In genomic region chr2:149170911-149171310, GRCh38 we compare ENCODE assay signal across 25 cellular contexts.
"Had no signal": no experiment of that assay in that cellular context is flagged by ENCODE, and none has a peak within 500 bp of the region (broad histone marks: within the 10 kb centered on the region; RNA-seq: fewer than 3 reads in every experiment).

No MANE protein-coding gene starts in this region.

- DNase-seq: activated B cell treated with CpG ODN at 0.5 μM for 24 hours; activated CD4-positive, alpha-beta T cell treated with anti-CD3 and anti-CD28 coated beads for 36 hours; activated CD4-positive, alpha-beta T cell treated with anti-CD3 and anti-CD28 coated beads, Interleukin-2, amount 50 U/mL, for 4 hours; activated CD8-positive, alpha-beta memory T cell treated with anti-CD3 and anti-CD28 coated beads for 24 hours; activated CD8-positive, alpha-beta memory T cell treated with anti-CD3 and anti-CD28 coated beads, Interleukin-2, amount 50 U/mL, for 4 hours; activated naive CD4-positive, alpha-beta T cell; activated T-cell treated with anti-CD3 and anti-CD28 coated beads, Interleukin-2, amount 50 U/mL, for 24 hours; adrenal gland; cerebellar nuclear complex; immature natural killer cell; left lung; right lobe of liver; stimulated activated CD4-positive, alpha-beta T cell treated with anti-CD3 and anti-CD28 coated beads, Interleukin-2, amount 100 ng/mL, for 48 hours; stimulated activated CD8-positive, alpha-beta memory T cell treated with anti-CD3 and anti-CD28 coated beads, Interleukin-4, amount 100 ng/mL, for 48 hours; stimulated activated naive CD4-positive, alpha-beta T cell; T-helper 1 cell; thyroid gland; uterus had no signal

- H3K4me3 ChIP-seq: adrenal gland, ascending aorta, breast epithelium, coronary artery, left lung, lung, right lobe of liver, thyroid gland, uterus had no signal

- ATAC-seq: activated CD4-positive, alpha-beta T cell treated with anti-CD3 and anti-CD28 coated beads for 36 hours; activated T-helper 17 cell treated with anti-CD3 and anti-CD28 coated beads, Interleukin-2, amount 50 U/mL, for 72 hours; natural killer cell treated with Interleukin-12 subunit alpha and Interleukin-12 subunit beta and Interleukin-15 and Interleukin-18, amount 100 ng/mL, for 72 hours; right lobe of liver had no signal

- H3K4me1 Mint-ChIP-seq: immature natural killer cell had no signal

- H3K9me3 Mint-ChIP-seq: natural killer cell treated with Interleukin-12 subunit alpha and Interleukin-12 subunit beta and Interleukin-15 and Interleukin-18, amount 100 ng/mL, for 72 hours had no signal

- H3K9me3 ChIP-seq: adrenal gland, ascending aorta, breast epithelium, right lobe of liver, thyroid gland, uterus had no signal

- H3K27ac ChIP-seq: adrenal gland, ascending aorta, coronary artery, left lung, right lobe of liver, thyroid gland, uterus had no signal

- H3K4me3 Mint-ChIP-seq: activated B cell treated with CpG ODN at 0.5 μM for 24 hours; activated CD4-positive, alpha-beta T cell treated with anti-CD3 and anti-CD28 coated beads for 36 hours; activated naive CD8-positive, alpha-beta T cell; activated T-cell treated with anti-CD3 and anti-CD28 coated beads, Interleukin-2, amount 50 U/mL, for 24 hours; activated T-helper 17 cell treated with anti-CD3 and anti-CD28 coated beads, Interleukin-2, amount 50 U/mL, for 72 hours; immature natural killer cell; natural killer cell treated with Interleukin-12 subunit alpha and Interleukin-12 subunit beta and Interleukin-15 and Interleukin-18, amount 100 ng/mL, for 72 hours had no signal

- H3K27me3 ChIP-seq: adrenal gland, ascending aorta, breast epithelium, left lung, right lobe of liver, thyroid gland, uterus had no signal

- H3K36me3 Mint-ChIP-seq: immature natural killer cell; natural killer cell treated with Interleukin-12 subunit alpha and Interleukin-12 subunit beta and Interleukin-15 and Interleukin-18, amount 100 ng/mL, for 72 hours had no signal

- H3K36me3 ChIP-seq: adrenal gland, ascending aorta, breast epithelium, left lung, right lobe of liver, thyroid gland, uterus had no signal

- H3K4me1 ChIP-seq: adrenal gland, ascending aorta, breast epithelium, left lung, right lobe of liver, thyroid gland, uterus had no signal

- H3K27ac Mint-ChIP-seq: activated B cell treated with CpG ODN at 0.5 μM for 24 hours; activated CD4-positive, alpha-beta T cell treated with anti-CD3 and anti-CD28 coated beads for 36 hours; activated naive CD8-positive, alpha-beta T cell; activated T-cell treated with anti-CD3 and anti-CD28 coated beads, Interleukin-2, amount 50 U/mL, for 24 hours; activated T-helper 17 cell treated with anti-CD3 and anti-CD28 coated beads, Interleukin-2, amount 50 U/mL, for 72 hours; immature natural killer cell; natural killer cell treated with Interleukin-12 subunit alpha and Interleukin-12 subunit beta and Interleukin-15 and Interleukin-18, amount 100 ng/mL, for 72 hours had no signal
